Comparison of ENCODE assay signal across 20 cellular contexts in genomic region chr9:8978334-8978733, GRCh38.
"Had no signal": no experiment of that assay in that cellular context is flagged by ENCODE, and none has a peak within 500 bp of the region (broad histone marks: within the 10 kb centered on the region; RNA-seq: fewer than 3 reads in every experiment).

No MANE protein-coding gene starts in this region.

- H3K9me3 ChIP-seq: adrenal gland, MG63, SK-N-SH had no signal

- H3K4me1 Mint-ChIP-seq: activated CD4-positive, alpha-beta memory T cell treated with anti-CD3 and anti-CD28 coated beads, Interleukin-2, amount 10 ng/mL, durations not matched to agents 7 days and 5 days; activated CD4-positive, alpha-beta T cell treated with anti-CD3 and anti-CD28 coated beads for 36 hours; activated naive CD8-positive, alpha-beta T cell treated with anti-CD3 and anti-CD28 coated beads, Interleukin-2, amount 10 ng/mL, durations not matched to agents 7 days and 5 days had no signal

- H3K27ac Mint-ChIP-seq: activated CD4-positive, alpha-beta memory T cell treated with anti-CD3 and anti-CD28 coated beads, Interleukin-2, amount 10 ng/mL, durations not matched to agents 7 days and 5 days; activated CD4-positive, alpha-beta T cell treated with anti-CD3 and anti-CD28 coated beads for 36 hours; activated naive CD8-positive, alpha-beta T cell treated with anti-CD3 and anti-CD28 coated beads, Interleukin-2, amount 10 ng/mL, durations not matched to agents 7 days and 5 days; activated T-cell treated with anti-CD3 and anti-CD28 coated beads, Interleukin-2, amount 50 U/mL, for 72 hours had no signal

- ATAC-seq: activated CD4-positive, alpha-beta T cell treated with anti-CD3 and anti-CD28 coated beads for 36 hours; activated T-cell treated with anti-CD3 and anti-CD28 coated beads, Interleukin-2, amount 50 U/mL, for 72 hours had no signal

- H3K36me3 ChIP-seq: adrenal gland, MG63 had no signal

- H3K4me3 Mint-ChIP-seq: activated CD4-positive, alpha-beta memory T cell treated with anti-CD3 and anti-CD28 coated beads, Interleukin-2, amount 10 ng/mL, durations not matched to agents 7 days and 5 days; activated CD4-positive, alpha-beta T cell treated with anti-CD3 and anti-CD28 coated beads for 36 hours; activated naive CD8-positive, alpha-beta T cell treated with anti-CD3 and anti-CD28 coated beads, Interleukin-2, amount 10 ng/mL, durations not matched to agents 7 days and 5 days; activated T-cell treated with anti-CD3 and anti-CD28 coated beads, Interleukin-2, amount 50 U/mL, for 72 hours had no signal

- H3K9me2 ChIP-seq: SK-N-SH had no signal

- H3K27ac ChIP-seq: adrenal gland, KMS-11, VCaP had no signal

- H3K4me2 ChIP-seq: KMS-11, SK-N-SH had no signal

- H3K9me3 Mint-ChIP-seq: activated CD4-positive, alpha-beta memory T cell treated with anti-CD3 and anti-CD28 coated beads, Interleukin-2, amount 10 ng/mL, durations not matched to agents 7 days and 5 days had no signal

- H3K36me3 Mint-ChIP-seq: activated naive CD8-positive, alpha-beta T cell treated with anti-CD3 and anti-CD28 coated beads, Interleukin-2, amount 10 ng/mL, durations not matched to agents 7 days and 5 days had no signal

- H3K4me3 ChIP-seq: adrenal gland, MG63 had no signal

- H3K27me3 ChIP-seq: adrenal gland, MG63 had no signal

- DNase-seq: activated CD4-positive, alpha-beta memory T cell treated with anti-CD3 and anti-CD28 coated beads, Interleukin-2, amount 10 ng/mL, durations not matched to agents 7 days and 5 days; activated CD4-positive, alpha-beta T cell treated with anti-CD3 and anti-CD28 coated beads for 36 hours; activated CD4-positive, alpha-beta T cell treated with anti-CD3 and anti-CD28 coated beads, Interleukin-2, amount 50 U/mL, for 1 hour; activated naive CD4-positive, alpha-beta T cell treated with anti-CD3 and anti-CD28 coated beads, Interleukin-2, amount 50 U/mL, for 16 hours; activated naive CD8-positive, alpha-beta T cell treated with anti-CD3 and anti-CD28 coated beads, Interleukin-2, amount 10 ng/mL, durations not matched to agents 7 days and 5 days; activated T-cell treated with anti-CD3 and anti-CD28 coated beads for 4 hours; activated T-cell treated with anti-CD3 and anti-CD28 coated beads, Interleukin-2, amount 50 U/mL, for 72 hours; adrenal gland; anterior cingulate cortex; MG63; MV-4-11; NCI-H1105 treated with DMSO at 0.1 percent for 48 hours; NCI-H1436 treated with DMSO at 0.1 percent for 48 hours; NCI-H187; NCI-H2081; NCI-H510A treated with DMSO at 0.1 percent for 48 hours; SK-N-SH; T-helper 1 cell had no signal

- H3K27me3 Mint-ChIP-seq: activated CD4-positive, alpha-beta memory T cell treated with anti-CD3 and anti-CD28 coated beads, Interleukin-2, amount 10 ng/mL, durations not matched to agents 7 days and 5 days; activated CD4-positive, alpha-beta T cell treated with anti-CD3 and anti-CD28 coated beads for 36 hours; activated naive CD8-positive, alpha-beta T cell treated with anti-CD3 and anti-CD28 coated beads, Interleukin-2, amount 10 ng/mL, durations not matched to agents 7 days and 5 days had no signal
